In genomic region chr22:40332319-40332781, GRCh38 we compare ENCODE assay signal across 1 cellular context.
TF ChIP-seq lines count a peak whose summit lies in the region.

No MANE protein-coding gene starts in this region.

TF ChIP-seq in HEK293, 187 proteins besides CTCF, POLR2A, EP300 and RAD21 (continued from another document):
- TF ChIP-seq ZBTB10 (tag by site-specific recombination; IDR thresholded peaks at IDR 0.05) (no peak), KLF8 (tag by site-specific recombination; IDR thresholded peaks at IDR 0.05) (no peak), ZBTB8A (tag by site-specific recombination; IDR thresholded peaks at IDR 0.05) (no peak), KLF7 (tag by site-specific recombination; IDR thresholded peaks at IDR 0.05; ENCODE audit: borderline replicate concordance) (no peak), ZNF548 (tag by site-specific recombination; IDR thresholded peaks at IDR 0.05) (no peak), ZBTB1 (tag by site-specific recombination; IDR thresholded peaks at IDR 0.05) (no peak), OVOL3 (tag by site-specific recombination; IDR thresholded peaks at IDR 0.05) (no peak), GLIS1 (tag by site-specific recombination; IDR thresholded peaks at IDR 0.05) (peak; percentile 33; the same call in 1 of the 2 replicates), ZNF423 (tag by site-specific recombination; IDR thresholded peaks at IDR 0.05) (no peak), ZFP69B (tag by site-specific recombination; IDR thresholded peaks at IDR 0.05) (no peak), ZNF639 (tag by site-specific recombination; IDR thresholded peaks at IDR 0.05) (no peak), PRDM6 (tag by site-specific recombination; IDR thresholded peaks at IDR 0.05) (peak; percentile 25; the same call in 1 of the 2 replicates)
